15 cellular contexts compared by ENCODE assay signal in genomic region chr16:3789375-3790067, GRCh38.
DNase-seq lines count a peak whose midpoint lies in the region; ATAC-seq lines count a peak whose summit lies in the region.
"Had no signal": no experiment of that assay in that cellular context is flagged by ENCODE, and none has a peak within 500 bp of the region (broad histone marks: within the 10 kb centered on the region; RNA-seq: fewer than 3 reads in every experiment).

No MANE protein-coding gene starts in this region.

- H3K4me3 Mint-ChIP-seq in CD8-positive, alpha-beta memory T cell: peak overlapping the region; percentile 29 to 73 (median 60)
- H3K4me3 Mint-ChIP-seq in IgD-negative memory B cell: peak overlapping the region in 1 of 4 donors; percentile 28
- H3K4me3 Mint-ChIP-seq in central memory CD8-positive, alpha-beta T cell: peak overlapping the region; percentile 63

- peak; percentile 46 for ATAC-seq in GM18520 (IDR thresholded peaks at IDR 0.05; ENCODE audit: unreplicated experiment)
- ATAC-seq in central memory CD8-positive, alpha-beta T cell (replicated peaks; ENCODE audit: extremely low read depth, poor library complexity, severe bottlenecking): peak; percentile 95
- ATAC-seq: gastrocnemius medialis had no signal

- peaks cover 42% of the 10 kb centered on the region for H3K4me1 ChIP-seq in CD8-positive, alpha-beta memory T cell (ENCODE audit: insufficient read depth, low read length)
- H3K4me1 ChIP-seq: testis had no signal

- H3K27ac Mint-ChIP-seq in CD8-positive, alpha-beta memory T cell: peak overlapping the region in 6 of 8 donors; percentile 3 to 73 (median 38)
- H3K27ac Mint-ChIP-seq in IgD-negative memory B cell: peak overlapping the region; percentile 25 to 81 (median 73)
- peak overlapping the region; percentile 22 for H3K27ac Mint-ChIP-seq in central memory CD8-positive, alpha-beta T cell (ENCODE audit: low read depth)

- peaks cover 22% of the 10 kb centered on the region for H3K36me3 ChIP-seq in CD8-positive, alpha-beta memory T cell (ENCODE audit: insufficient read depth, low read length)
- H3K36me3 ChIP-seq in H7 (replicated peaks; ENCODE audit: control insufficient read depth, insufficient read depth, low read length): peaks cover 8% of the 10 kb centered on the region

- CTCF ChIA-PET in CD8-positive, alpha-beta memory T cell (lab: Charles Lee): interaction anchor here (0.7 kb wide), 1 partner anchor 16 kb away, joined by 3 read pairs; no protein-coding TSS in a partner anchor

- H3K9me3 Mint-ChIP-seq in CD8-positive, alpha-beta memory T cell: no peaks in the 10 kb centered on the region
- H3K9me3 Mint-ChIP-seq in IgD-negative memory B cell: no peaks in the 10 kb centered on the region
- no peaks in the 10 kb centered on the region for H3K9me3 Mint-ChIP-seq in central memory CD8-positive, alpha-beta T cell

- H3K9me3 ChIP-seq in CD8-positive, alpha-beta memory T cell (ENCODE audit: low read length): no peaks in the 10 kb centered on the region
- H3K9me3 ChIP-seq: gastrocnemius medialis, testis had no signal

- no peak overlapping the region for H3K4me3 ChIP-seq in CD8-positive, alpha-beta memory T cell (ENCODE audit: low read length)
- no peak overlapping the region for H3K4me3 ChIP-seq in H7 (ENCODE audit: insufficient read depth, low read depth, low read length)
- H3K4me3 ChIP-seq: dorsolateral prefrontal cortex, gastrocnemius medialis, testis had no signal

- no peaks in the 10 kb centered on the region for H3K27me3 ChIP-seq in CD8-positive, alpha-beta memory T cell (ENCODE audit: insufficient read depth, low read length, poor library complexity, severe bottlenecking)
- no peaks in the 10 kb centered on the region for H3K27me3 ChIP-seq in H7 (ENCODE audit: control insufficient read depth, insufficient read depth, low read length)
- H3K27me3 ChIP-seq: dorsolateral prefrontal cortex, gastrocnemius medialis, testis had no signal

- DNase-seq in CD8-positive, alpha-beta memory T cell: peak in 2 of 5 donors; percentile 73 to 76
- DNase-seq in central memory CD8-positive, alpha-beta T cell (ENCODE audit: low spot score in 2 of 2): no peak
- DNase-seq in NCI-H774 (lab: John Stamatoyannopoulos, UW): no peak
- no peak for DNase-seq in H7
- no peak for DNase-seq in COLO829 (ENCODE audit: low spot score)
- DNase-seq in NCI-H526 treated with DMSO at 0.1 percent for 48 hours (lab: John Stamatoyannopoulos, UW): no peak
- DNase-seq: activated naive CD4-positive, alpha-beta T cell; DMS 273 treated with DMSO at 0.1 percent for 48 hours; dorsolateral prefrontal cortex; gastrocnemius medialis; NCI-H1694 treated with DMSO at 0.1 percent for 48 hours; testis had no signal

- H3K27ac ChIP-seq in CD8-positive, alpha-beta memory T cell (ENCODE audit: low read depth, low read length): no peak overlapping the region
- H3K27ac ChIP-seq: dorsolateral prefrontal cortex, gastrocnemius medialis, RWPE1, testis had no signal

- POLR2A ChIA-PET in CD8-positive, alpha-beta memory T cell (lab: Charles Lee): no interaction called here

- H3K27me3 Mint-ChIP-seq in CD8-positive, alpha-beta memory T cell: peaks cover 0 to 2% of the 10 kb centered on the region in 2 donors
- H3K27me3 Mint-ChIP-seq in IgD-negative memory B cell: no peaks in the 10 kb centered on the region
- H3K27me3 Mint-ChIP-seq in central memory CD8-positive, alpha-beta T cell: no peaks in the 10 kb centered on the region

- H3K36me3 Mint-ChIP-seq in CD8-positive, alpha-beta memory T cell: peaks cover 4 to 65% (median 27%) of the 10 kb centered on the region in 3 donors
- no peaks in the 10 kb centered on the region for H3K36me3 Mint-ChIP-seq in IgD-negative memory B cell
- peaks cover 42% of the 10 kb centered on the region for H3K36me3 Mint-ChIP-seq in central memory CD8-positive, alpha-beta T cell (ENCODE audit: insufficient read depth)

- H3K4me1 Mint-ChIP-seq in CD8-positive, alpha-beta memory T cell: peaks cover 43 to 80% (median 53%) of the 10 kb centered on the region in 3 donors
- H3K4me1 Mint-ChIP-seq in IgD-negative memory B cell: peaks cover 15 to 32% (median 27%) of the 10 kb centered on the region in 3 donors
- peaks cover 70% of the 10 kb centered on the region for H3K4me1 Mint-ChIP-seq in central memory CD8-positive, alpha-beta T cell

Comparison
In these comparisons a context has a peak if more than half of its experiments do, and no peak if none do; other contexts are left out.
1. H3K27ac Mint-ChIP-seq: peak in every context shown above with its lines; median percentile 73 in IgD-negative memory B cell; 38 in CD8-positive, alpha-beta memory T cell; 22 in central memory CD8-positive, alpha-beta T cell.